Comparison of ENCODE assay signal across 11 cellular contexts in genomic region chr3:122077293-122078234, GRCh38. TPM values are rescaled to one million over a fixed set of nuclear protein-coding genes. Genes with fewer than 3 reads are reported as not detected.
DNase-seq lines count a peak whose midpoint lies in the region; ATAC-seq and TF ChIP-seq lines count a peak whose summit lies in the region.
"Had no signal": no experiment of that assay in that cellular context is flagged by ENCODE, and none has a peak within 500 bp of the region (broad histone marks: within the 10 kb centered on the region; RNA-seq: fewer than 3 reads in every experiment).

No MANE protein-coding gene starts in this region.

- H3K9me3 ChIP-seq in stomach: no peaks in the 10 kb centered on the region
- no peaks in the 10 kb centered on the region for H3K9me3 ChIP-seq in transverse colon
- H3K9me3 ChIP-seq: thoracic aorta had no signal

- TF ChIP-seq POLR2A in stomach (IDR thresholded peaks at IDR 0.05) (no peak), transverse colon (IDR thresholded peaks at IDR 0.05) (no peak)

- DNase-seq in NAMALWA (ENCODE audit: low spot score) (peak; percentile 85), medulla oblongata (ENCODE audit: extremely low spot score) (peak; percentile 43), SHP77 (lab: John Stamatoyannopoulos, UW) (no peak), stomach (no peak), transverse colon (no peak), NCI-H2029 treated with DMSO at 0.1 percent for 48 hours (lab: John Stamatoyannopoulos, UW) (no peak)

- no peaks in the 10 kb centered on the region for H3K36me3 ChIP-seq in stomach
- no peaks in the 10 kb centered on the region for H3K36me3 ChIP-seq in transverse colon
- H3K36me3 ChIP-seq: thoracic aorta had no signal

- ATAC-seq in GM18517 (IDR thresholded peaks at IDR 0.05; ENCODE audit: unreplicated experiment) (peak; percentile 28), GM21576 (IDR thresholded peaks at IDR 0.05; ENCODE audit: unreplicated experiment) (peak; percentile 22)

- intact Hi-C loops in stomach (cut with DNase I; ENCODE audit: low total_unique reads): no loop called here
- intact Hi-C loops in transverse colon (cut with DNase I; ENCODE audit: low total_unique reads): no loop called here

- in situ Hi-C loops in transverse colon (cut with MboI; ENCODE audit: low pct_ligation_motif_present in 1 of 4, low pct_unique_long_range_greater_than_20kb in 1 of 4, low sequenced_read_pairs in 3 of 4): no loop called here

- H3K4me1 ChIP-seq in stomach (no peaks in the 10 kb centered on the region), transverse colon (peaks cover 0 to 7% (median 2%) of the 10 kb centered on the region in 4 donors)

- H3K27me3 ChIP-seq in stomach (no peaks in the 10 kb centered on the region), transverse colon (no peaks in the 10 kb centered on the region)

- TF ChIP-seq CTCF in stomach (IDR thresholded peaks at IDR 0.05) (no peak), transverse colon (IDR thresholded peaks at IDR 0.05) (no peak)

- TF ChIP-seq EP300 in stomach (IDR thresholded peaks at IDR 0.05) (no peak), transverse colon (IDR thresholded peaks at IDR 0.05; ENCODE audit: low read depth) (no peak)

- H3K4me3 ChIP-seq in stomach: peak overlapping the region in 1 of 4 donors; percentile 10
- H3K4me3 ChIP-seq in transverse colon: no peak overlapping the region
- H3K4me3 ChIP-seq: skin epidermis, thoracic aorta had no signal

- H3K27ac ChIP-seq in stomach (peak overlapping the region in 1 of 5 donors; percentile 14), transverse colon (peak overlapping the region in 1 of 4 donors; percentile 41)
- H3K27ac ChIP-seq: thoracic aorta had no signal

- 36 to 57% (median 49%) methylated on average over 9 of the region's 9 CpGs for WGBS in stomach, 5 donors
- WGBS in transverse colon (ENCODE audit: low coverage in 1 of 2), 2 donors: 57 to 65% methylated on average over 7 to 9 of the region's 9 CpGs

RNA-seq across cellular contexts. Expression of gene CD86, which starts 22.4 kb away (rescaled TPM):
- 10 to 100 TPM in 1 of 5 donors, 1 to 10 TPM in 1, under 1 TPM in 2, not detected in 1; 0.29 to 16.9 (median 3.7) TPM for total RNA-seq in stomach
- polyA plus RNA-seq in stomach: 1 to 10 TPM; 1.2 to 3.4 (median 3.1) TPM
- total RNA-seq in transverse colon: 1 to 10 TPM in 3 of 4 donors, not detected in 1; 1.4 to 4.6 (median 2.2) TPM
- total RNA-seq: kidney epithelial cell had no signal

RNA-seq across cellular contexts. Expression of gene ILDR1, which starts 55.5 kb away (rescaled TPM):
- total RNA-seq in stomach (10 to 100 TPM in 1 of 5 donors, under 1 TPM in 2, not detected in 2; under 0.01 to 21.4 (median 0.18) TPM), transverse colon (10 to 100 TPM; 13.8 to 27.7 (median 21.5) TPM)
- 1 to 10 TPM in 1 of 3 donors, not detected in 2; 1.3 TPM for polyA plus RNA-seq in stomach
- total RNA-seq: thoracic aorta had no signal

Comparison
In these comparisons a context has a peak if more than half of its experiments do, and no peak if none do; other contexts are left out.
1. DNase-seq: peak in NAMALWA (single experiment) and medulla oblongata (single experiment); none in SHP77 (0 of 2), stomach (single experiment), transverse colon (single experiment) and NCI-H2029 treated with DMSO at 0.1 percent for 48 hours (single experiment).